ENCODE assay signal across 16 cellular contexts in the genomic region with DNA sequence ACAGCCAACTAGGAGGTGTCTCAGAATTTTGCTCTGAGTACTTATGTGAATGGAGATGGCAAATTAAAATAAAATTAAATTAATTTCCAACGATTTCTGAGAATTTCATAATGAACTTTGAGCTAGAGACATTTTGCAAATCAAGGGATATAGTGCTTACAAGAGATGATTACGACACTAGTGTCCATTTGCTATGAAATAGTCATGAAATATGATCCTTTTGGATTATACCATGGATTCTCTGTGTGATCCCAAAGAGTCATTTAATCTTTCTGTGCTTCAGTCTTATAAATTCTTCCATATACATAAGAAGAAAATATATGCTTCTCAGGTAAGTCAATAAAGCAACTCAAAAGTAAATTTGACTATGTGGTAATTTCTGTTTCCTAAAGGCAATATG.
DNase-seq lines count a peak whose midpoint lies in the region; FAIRE-seq and TF ChIP-seq lines count a peak whose summit lies in the region.
"Had no signal": no experiment of that assay in that cellular context is flagged by ENCODE, and none has a peak within 500 bp of the region (broad histone marks: within the 10 kb centered on the region; RNA-seq: fewer than 3 reads in every experiment).

No MANE protein-coding gene starts in this region.

- H3K9me3 ChIP-seq in HEK293 (ENCODE audit: control insufficient read depth, insufficient read depth, low read depth, low read length): no peaks in the 10 kb centered on the region

- no peak for TF ChIP-seq POLR2A in H54 (IDR thresholded peaks at IDR 0.05; ENCODE audit: low read depth, low read length)

- FAIRE-seq in H54 (lab: Jason Lieb, UNC): no peak
- FAIRE-seq: G401.6, GM12892, H1 had no signal

- no peak overlapping the region for H3K27ac ChIP-seq in HEK293 (ENCODE audit: extremely low read depth, low read depth, low read length)
- H3K27ac ChIP-seq: GM23248 had no signal

- no peaks in the 10 kb centered on the region for H3K36me3 ChIP-seq in HEK293 (ENCODE audit: control insufficient read depth in 2 of 2, insufficient read depth in 1 of 2, low read length in 2 of 2)

- POLR2A ChIA-PET in HEK293 (lab: Yijun Ruan, JAX): no interaction called here

- no peak for TF ChIP-seq CTCF in HEK293 (tag by site-specific recombination; IDR thresholded peaks at IDR 0.05)
- TF ChIP-seq CTCF in fibroblast of mammary gland (conservative IDR thresholded peaks at IDR 0.05; ENCODE audit: control insufficient read depth, insufficient read depth, low read depth, low read length): no peak

- peaks cover 57% of the 10 kb centered on the region for H3K4me1 ChIP-seq in HEK293 (ENCODE audit: control insufficient read depth, insufficient read depth, low read length)

- CTCF ChIA-PET in HEK293 (lab: Yijun Ruan, JAX): interaction anchor here (0.5 to 4.1 kb wide), 3 partner anchors 11 to 184 kb away, joined by 4 to 15 read pairs (median 4); no protein-coding TSS in a partner anchor

- DNase-seq in LHCN-M2 (ENCODE audit: low read depth): peak; percentile 25
- peak; percentile 6 for DNase-seq in fibroblast of mammary gland (ENCODE audit: low read depth)
- DNase-seq in UCSD-AML1 (lab: John Stamatoyannopoulos, UW; ENCODE audit: unreplicated experiment): no peak
- DNase-seq in DMS153 treated with DMSO at 0.1 percent for 48 hours (lab: John Stamatoyannopoulos, UW; ENCODE audit: unreplicated experiment): no peak
- no peak for DNase-seq in H54 (ENCODE audit: insufficient read length, low spot score)
- DNase-seq: C1 segment of cervical spinal cord; Calu3; CD4-positive, alpha-beta memory T cell; COR-L47; DND-41; GM23248; H9 had no signal

- no peak overlapping the region for H3K4me3 ChIP-seq in HEK293 (ENCODE audit: low read depth, low read length)
- H3K4me3 ChIP-seq in fibroblast of mammary gland (ENCODE audit: control insufficient read depth, low read depth, low read length): no peak overlapping the region
- H3K4me3 ChIP-seq: GM23248 had no signal

TF ChIP-seq in HEK293, 187 proteins besides CTCF, POLR2A, EP300 and RAD21:
- TF ChIP-seq ZNF548 (tag by site-specific recombination; IDR thresholded peaks at IDR 0.05): no peak
- no peak for TF ChIP-seq ZNF670 (tag by site-specific recombination; IDR thresholded peaks at IDR 0.05; ENCODE audit: low read depth)
- TF ChIP-seq, protein P1, sequence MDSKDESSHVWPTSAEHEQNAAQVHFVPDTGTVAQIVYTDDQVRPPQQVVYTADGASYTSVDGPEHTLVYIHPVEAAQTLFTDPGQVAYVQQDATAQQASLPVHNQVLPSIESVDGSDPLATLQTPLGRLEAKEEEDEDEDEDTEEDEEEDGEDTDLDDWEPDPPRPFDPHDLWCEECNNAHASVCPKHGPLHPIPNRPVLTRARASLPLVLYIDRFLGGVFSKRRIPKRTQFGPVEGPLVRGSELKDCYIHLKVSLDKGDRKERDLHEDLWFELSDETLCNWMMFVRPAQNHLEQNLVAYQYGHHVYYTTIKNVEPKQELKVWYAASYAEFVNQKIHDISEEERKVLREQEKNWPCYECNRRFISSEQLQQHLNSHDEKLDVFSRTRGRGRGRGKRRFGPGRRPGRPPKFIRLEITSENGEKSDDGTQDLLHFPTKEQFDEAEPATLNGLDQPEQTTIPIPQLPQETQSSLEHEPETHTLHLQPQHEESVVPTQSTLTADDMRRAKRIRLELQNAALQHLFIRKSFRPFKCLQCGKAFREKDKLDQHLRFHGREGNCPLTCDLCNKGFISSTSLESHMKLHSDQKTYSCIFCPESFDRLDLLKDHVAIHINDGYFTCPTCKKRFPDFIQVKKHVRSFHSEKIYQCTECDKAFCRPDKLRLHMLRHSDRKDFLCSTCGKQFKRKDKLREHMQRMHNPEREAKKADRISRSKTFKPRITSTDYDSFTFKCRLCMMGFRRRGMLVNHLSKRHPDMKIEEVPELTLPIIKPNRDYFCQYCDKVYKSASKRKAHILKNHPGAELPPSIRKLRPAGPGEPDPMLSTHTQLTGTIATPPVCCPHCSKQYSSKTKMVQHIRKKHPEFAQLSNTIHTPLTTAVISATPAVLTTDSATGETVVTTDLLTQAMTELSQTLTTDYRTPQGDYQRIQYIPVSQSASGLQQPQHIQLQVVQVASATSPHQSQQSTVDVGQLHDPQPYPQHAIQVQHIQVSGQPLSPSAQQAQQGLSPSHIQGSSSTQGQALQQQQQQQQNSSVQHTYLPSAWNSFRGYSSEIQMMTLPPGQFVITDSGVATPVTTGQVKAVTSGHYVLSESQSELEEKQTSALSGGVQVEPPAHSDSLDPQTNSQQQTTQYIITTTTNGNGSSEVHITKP (tag by site-specific recombination; IDR thresholded peaks at IDR 0.05): peak; percentile 59
- TF ChIP-seq, protein P2, sequence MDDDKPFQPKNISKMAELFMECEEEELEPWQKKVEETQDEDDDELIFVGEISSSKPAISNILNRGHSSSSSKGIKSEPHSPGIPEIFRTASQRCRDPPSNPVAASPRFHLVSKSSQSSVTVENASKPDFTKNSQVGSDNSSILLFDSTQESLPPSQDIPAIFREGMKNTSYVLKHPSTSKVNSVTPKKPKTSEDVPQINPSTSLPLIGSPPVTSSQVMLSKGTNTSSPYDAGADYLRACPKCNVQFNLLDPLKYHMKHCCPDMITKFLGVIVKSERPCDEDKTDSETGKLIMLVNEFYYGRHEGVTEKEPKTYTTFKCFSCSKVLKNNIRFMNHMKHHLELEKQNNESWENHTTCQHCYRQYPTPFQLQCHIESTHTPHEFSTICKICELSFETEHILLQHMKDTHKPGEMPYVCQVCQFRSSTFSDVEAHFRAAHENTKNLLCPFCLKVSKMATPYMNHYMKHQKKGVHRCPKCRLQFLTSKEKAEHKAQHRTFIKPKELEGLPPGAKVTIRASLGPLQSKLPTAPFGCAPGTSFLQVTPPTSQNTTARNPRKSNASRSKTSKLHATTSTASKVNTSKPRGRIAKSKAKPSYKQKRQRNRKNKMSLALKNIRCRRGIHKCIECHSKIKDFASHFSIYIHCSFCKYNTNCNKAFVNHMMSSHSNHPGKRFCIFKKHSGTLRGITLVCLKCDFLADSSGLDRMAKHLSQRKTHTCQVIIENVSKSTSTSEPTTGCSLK (tag by site-specific recombination; IDR thresholded peaks at IDR 0.05): no peak
- TF ChIP-seq ZNF843 (tag by site-specific recombination; IDR thresholded peaks at IDR 0.05): no peak

Comparison
In these comparisons a context has a peak if more than half of its experiments do, and no peak if none do; other contexts are left out.
1. DNase-seq: peak in LHCN-M2 (single experiment) and fibroblast of mammary gland (single experiment); none in UCSD-AML1 (single experiment), DMS153 treated with DMSO at 0.1 percent for 48 hours (single experiment) and H54 (single experiment).